ENCODE assay signal across 17 cellular contexts in the genomic region with DNA sequence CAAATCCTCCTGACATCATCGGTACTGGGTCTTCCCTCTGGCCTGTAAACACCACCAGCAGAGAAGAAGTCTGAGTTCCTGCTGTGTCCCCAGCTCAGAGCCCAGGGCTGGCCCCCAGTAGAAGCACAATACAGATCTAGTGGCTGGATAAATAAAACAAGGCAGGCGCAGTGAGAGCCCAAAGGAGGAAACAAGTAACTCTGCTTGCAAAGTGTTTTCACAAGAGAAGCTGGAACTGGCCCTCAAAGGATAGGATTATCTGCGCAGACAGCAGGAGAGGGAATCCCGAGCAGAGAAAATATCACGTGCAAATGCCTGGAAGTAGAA.
DNase-seq lines count a peak whose midpoint lies in the region; ATAC-seq and TF ChIP-seq lines count a peak whose summit lies in the region.
"Had no signal": no experiment of that assay in that cellular context is flagged by ENCODE, and none has a peak within 500 bp of the region (broad histone marks: within the 10 kb centered on the region; RNA-seq: fewer than 3 reads in every experiment).

No MANE protein-coding gene starts in this region.

- in situ Hi-C loops in transverse colon (cut with MboI; ENCODE audit: low pct_ligation_motif_present in 1 of 4, low pct_unique_long_range_greater_than_20kb in 1 of 4, low sequenced_read_pairs in 3 of 4): loop anchor here in 2 of 4 donors (10.0 to 25.0 kb wide), 2 partner anchors 199 to 261 kb away; a partner anchor contains a TSS

- H3K27me3 ChIP-seq in right lobe of liver: no peaks in the 10 kb centered on the region
- H3K27me3 ChIP-seq in transverse colon: no peaks in the 10 kb centered on the region

- intact Hi-C loops in right lobe of liver (cut with DNase I) (no loop called here), transverse colon (cut with DNase I; ENCODE audit: low total_unique reads) (no loop called here)

- WGBS in right lobe of liver (ENCODE audit: insufficient coverage, low coverage, low lambda C conversion rate, missing lambda C conversion rate): 78% methylated on average over 5 of the region's 5 CpGs
- WGBS in transverse colon (ENCODE audit: low coverage in 1 of 2), 2 donors: 90 to 94% methylated on average over 5 of the region's 5 CpGs

- TF ChIP-seq CTCF in choroid plexus epithelial cell (conservative IDR thresholded peaks at IDR 0.05; ENCODE audit: low read depth, low read length) (no peak), right lobe of liver (IDR thresholded peaks at IDR 0.05) (no peak), transverse colon (IDR thresholded peaks at IDR 0.05) (no peak)

- H3K4me3 Mint-ChIP-seq in activated CD4-positive, alpha-beta T cell treated with anti-CD3 and anti-CD28 coated beads, Interleukin-2, amount 10 ng/mL, durations not matched to agents 7 days and 5 days: no peak overlapping the region
- no peak overlapping the region for H3K4me3 Mint-ChIP-seq in stimulated activated memory B cell treated with anti-CD40 and anti-IgM and Interleukin-4, amounts not matched to agents 10 μg/mL and 1 μg/mL and 100 μg/mL, for 72 hours
- H3K4me3 Mint-ChIP-seq: CD4-positive, alpha-beta memory T cell had no signal

- H3K4me3 ChIP-seq in choroid plexus epithelial cell (ENCODE audit: low read depth, low read length): no peak overlapping the region
- no peak overlapping the region for H3K4me3 ChIP-seq in right lobe of liver
- no peak overlapping the region for H3K4me3 ChIP-seq in transverse colon

- POLR2A ChIA-PET in activated CD4-positive, alpha-beta T cell treated with anti-CD3 and anti-CD28 coated beads, Interleukin-2, amount 10 ng/mL, durations not matched to agents 7 days and 5 days (lab: Charles Lee): no interaction called here

- H3K4me1 Mint-ChIP-seq in activated CD4-positive, alpha-beta T cell treated with anti-CD3 and anti-CD28 coated beads, Interleukin-2, amount 10 ng/mL, durations not matched to agents 7 days and 5 days: peaks cover 13% of the 10 kb centered on the region
- H3K4me1 Mint-ChIP-seq in stimulated activated memory B cell treated with anti-CD40 and anti-IgM and Interleukin-4, amounts not matched to agents 10 μg/mL and 1 μg/mL and 100 μg/mL, for 72 hours: peaks cover 47% of the 10 kb centered on the region

- H3K27ac Mint-ChIP-seq in activated CD4-positive, alpha-beta T cell treated with anti-CD3 and anti-CD28 coated beads, Interleukin-2, amount 10 ng/mL, durations not matched to agents 7 days and 5 days: peak overlapping the region; percentile 57
- peak overlapping the region; percentile 31 for H3K27ac Mint-ChIP-seq in stimulated activated memory B cell treated with anti-CD40 and anti-IgM and Interleukin-4, amounts not matched to agents 10 μg/mL and 1 μg/mL and 100 μg/mL, for 72 hours

- no peak for TF ChIP-seq POLR2A in right lobe of liver (IDR thresholded peaks at IDR 0.05)
- no peak for TF ChIP-seq POLR2A in transverse colon (IDR thresholded peaks at IDR 0.05)

- peak; percentile 15 to 34 (median 18) for ATAC-seq in right lobe of liver
- no peak for ATAC-seq in stimulated activated memory B cell treated with anti-CD40 and anti-IgM and Interleukin-4, amounts not matched to agents 10 μg/mL and 1 μg/mL and 100 μg/mL, for 72 hours
- no peak for ATAC-seq in GM21528 (IDR thresholded peaks at IDR 0.05; ENCODE audit: low FRiP score, unreplicated experiment)

- H3K9me3 Mint-ChIP-seq in activated CD4-positive, alpha-beta T cell treated with anti-CD3 and anti-CD28 coated beads, Interleukin-2, amount 10 ng/mL, durations not matched to agents 7 days and 5 days: peaks cover 30% of the 10 kb centered on the region
- peaks cover 12% of the 10 kb centered on the region for H3K9me3 Mint-ChIP-seq in stimulated activated memory B cell treated with anti-CD40 and anti-IgM and Interleukin-4, amounts not matched to agents 10 μg/mL and 1 μg/mL and 100 μg/mL, for 72 hours

- no peak for TF ChIP-seq EP300 in transverse colon (IDR thresholded peaks at IDR 0.05; ENCODE audit: low read depth)

- H3K4me1 ChIP-seq in right lobe of liver: peaks cover 0 to 22% (median 11%) of the 10 kb centered on the region in 4 donors
- no peaks in the 10 kb centered on the region for H3K4me1 ChIP-seq in transverse colon

- CTCF ChIA-PET in activated CD4-positive, alpha-beta T cell treated with anti-CD3 and anti-CD28 coated beads, Interleukin-2, amount 10 ng/mL, durations not matched to agents 7 days and 5 days (lab: Charles Lee): interaction anchor here (1.2 kb wide), 1 partner anchor 59 kb away, joined by 3 read pairs; no protein-coding TSS in a partner anchor

- peaks cover 35% of the 10 kb centered on the region for H3K36me3 Mint-ChIP-seq in activated CD4-positive, alpha-beta T cell treated with anti-CD3 and anti-CD28 coated beads, Interleukin-2, amount 10 ng/mL, durations not matched to agents 7 days and 5 days (ENCODE audit: low read depth)
- H3K36me3 Mint-ChIP-seq in stimulated activated memory B cell treated with anti-CD40 and anti-IgM and Interleukin-4, amounts not matched to agents 10 μg/mL and 1 μg/mL and 100 μg/mL, for 72 hours: peaks cover 49% of the 10 kb centered on the region

- H3K27ac ChIP-seq in right lobe of liver (peak overlapping the region in 1 of 3 donors; percentile 69), transverse colon (no peak overlapping the region)
- H3K27ac ChIP-seq: KMS-11 had no signal

- H3K36me3 ChIP-seq in right lobe of liver (no peaks in the 10 kb centered on the region), transverse colon (no peaks in the 10 kb centered on the region)

- H3K9me3 ChIP-seq in right lobe of liver: no peaks in the 10 kb centered on the region
- peaks cover 6 to 7% of the 10 kb centered on the region in 2 donors for H3K9me3 ChIP-seq in transverse colon

- peaks cover 8% of the 10 kb centered on the region for H3K27me3 Mint-ChIP-seq in activated CD4-positive, alpha-beta T cell treated with anti-CD3 and anti-CD28 coated beads, Interleukin-2, amount 10 ng/mL, durations not matched to agents 7 days and 5 days
- H3K27me3 Mint-ChIP-seq in stimulated activated memory B cell treated with anti-CD40 and anti-IgM and Interleukin-4, amounts not matched to agents 10 μg/mL and 1 μg/mL and 100 μg/mL, for 72 hours: no peaks in the 10 kb centered on the region
- H3K27me3 Mint-ChIP-seq: CD4-positive, alpha-beta memory T cell had no signal

- DNase-seq in activated CD4-positive, alpha-beta T cell treated with anti-CD3 and anti-CD28 coated beads, Interleukin-2, amount 10 ng/mL, durations not matched to agents 7 days and 5 days: peak; percentile 3
- no peak for DNase-seq in activated CD4-positive, alpha-beta T cell treated with anti-CD3 and anti-CD28 coated beads, Interleukin-2, amount 50 U/mL, for 48 hours
- DNase-seq in choroid plexus epithelial cell (ENCODE audit: low read depth) (peak; percentile 28), right lobe of liver (no peak), NCI-H446 treated with DMSO at 0.1 percent for 48 hours (lab: John Stamatoyannopoulos, UW) (no peak), transverse colon (no peak)
- DNase-seq: 8988T; CD4-positive, alpha-beta memory T cell; DND-41; GF-D8; NCI-H1092 treated with DMSO at 0.1 percent for 48 hours; NCI-H2227 treated with DMSO at 0.1 percent for 48 hours; NCI-H526 treated with DMSO at 0.1 percent for 48 hours; NK-92 treated with Interleukin-12 subunit alpha and Interleukin-12 subunit beta, amount 100 ng/mL, for 24 hours had no signal

Comparison
In these comparisons a context has a peak if more than half of its experiments do, and no peak if none do; other contexts are left out.
1. DNase-seq: peak in activated CD4-positive, alpha-beta T cell treated with anti-CD3 and anti-CD28 coated beads, Interleukin-2, amount 10 ng/mL, durations not matched to agents 7 days and 5 days (single experiment) and choroid plexus epithelial cell (single experiment); none in activated CD4-positive, alpha-beta T cell treated with anti-CD3 and anti-CD28 coated beads, Interleukin-2, amount 50 U/mL, for 48 hours (0 of 2), right lobe of liver (0 of 3), NCI-H446 treated with DMSO at 0.1 percent for 48 hours (single experiment) and transverse colon (single experiment).
2. ATAC-seq: peak in right lobe of liver (4 of 4); none in stimulated activated memory B cell treated with anti-CD40 and anti-IgM and Interleukin-4, amounts not matched to agents 10 μg/mL and 1 μg/mL and 100 μg/mL, for 72 hours (single experiment) and GM21528 (single experiment).